ENCODE assay signal across 8 cellular contexts in genomic region chr19:1026189-1027019, GRCh38. TPM values are rescaled to one million over a fixed set of nuclear protein-coding genes. Genes with fewer than 3 reads are reported as not detected.
DNase-seq lines count a peak whose midpoint lies in the region; ATAC-seq and TF ChIP-seq lines count a peak whose summit lies in the region.

Gene CNN2 (plus strand): TSS chr19:1026608. CDS start chr19:1026662, 54 bp downstream.

- peak; percentile 91 for TF ChIP-seq POLR2A in ovary (IDR thresholded peaks at IDR 0.05)

- intact Hi-C loops in ovary (cut with DNase I): loop anchor here in 2 of 4 donors (5.0 to 10.0 kb wide), 2 partner anchors 71 to 218 kb away; partner anchors contain the start of genes ATP5F1D (in 1 of the 2), MIDN (in 1 of the 2) and POLR2E (in 1 of the 2)

- no peak for TF ChIP-seq CTCF in ovary (IDR thresholded peaks at IDR 0.05)

- TF ChIP-seq EP300 in ovary (IDR thresholded peaks at IDR 0.05): no peak

- peak within 1 kb of the TSS; percentile 92 for H3K4me3 Mint-ChIP-seq in activated naive CD4-positive, alpha-beta T cell treated with anti-CD3 and anti-CD28 coated beads, Interleukin-2, amount 50 U/mL, for 24 hours

- DNase-seq in DMS 273 (lab: John Stamatoyannopoulos, UW; ENCODE audit: unreplicated experiment): peak; percentile 87
- DNase-seq in DMS 273 treated with DMSO at 0.1 percent for 48 hours (lab: John Stamatoyannopoulos, UW): no peak
- peak; percentile 72 to 84 for DNase-seq in SJSA1 (ENCODE audit: low read depth in 1 of 2, low spot score in 2 of 2)
- DNase-seq in glomerular endothelial cell (ENCODE audit: extremely low read depth, low read depth, low spot score): no peak
- DNase-seq in ovary: peak; percentile 84 to 91 (median 84)
- no peak for DNase-seq in NCI-H1092 (lab: John Stamatoyannopoulos, UW)

- H3K27ac Mint-ChIP-seq in activated naive CD4-positive, alpha-beta T cell treated with anti-CD3 and anti-CD28 coated beads, Interleukin-2, amount 50 U/mL, for 24 hours: peak within 1 kb of the TSS; percentile 89

- H3K9me3 Mint-ChIP-seq in activated naive CD4-positive, alpha-beta T cell treated with anti-CD3 and anti-CD28 coated beads, Interleukin-2, amount 50 U/mL, for 24 hours: no peaks in the 10 kb centered on the region

- no peaks in the 10 kb centered on the region for H3K27me3 Mint-ChIP-seq in activated naive CD4-positive, alpha-beta T cell treated with anti-CD3 and anti-CD28 coated beads, Interleukin-2, amount 50 U/mL, for 24 hours

- no peaks in the 10 kb centered on the region for H3K27me3 ChIP-seq in SJSA1 (replicated peaks)
- no peaks in the 10 kb centered on the region for H3K27me3 ChIP-seq in ovary

- ATAC-seq in HG03280 (IDR thresholded peaks at IDR 0.05; ENCODE audit: unreplicated experiment): peak; percentile 56

- H3K4me1 ChIP-seq in SJSA1 (replicated peaks): peaks cover 25% of the 10 kb centered on the region
- peaks cover 10% of the 10 kb centered on the region for H3K4me1 ChIP-seq in ovary (ENCODE audit: insufficient read depth)

- H3K27ac ChIP-seq in SJSA1 (peak within 1 kb of the TSS; percentile 95), ovary (peak within 1 kb of the TSS; percentile 87 to 95)

- H3K4me3 ChIP-seq in SJSA1: peak within 1 kb of the TSS; percentile 98
- H3K4me3 ChIP-seq in ovary: peak within 1 kb of the TSS; percentile 83

- H3K4me1 Mint-ChIP-seq in activated naive CD4-positive, alpha-beta T cell treated with anti-CD3 and anti-CD28 coated beads, Interleukin-2, amount 50 U/mL, for 24 hours: peaks cover 27% of the 10 kb centered on the region

- peaks cover 2% of the 10 kb centered on the region for H3K36me3 Mint-ChIP-seq in activated naive CD4-positive, alpha-beta T cell treated with anti-CD3 and anti-CD28 coated beads, Interleukin-2, amount 50 U/mL, for 24 hours

- WGBS in ovary, 3 donors: 0 to 3% (median 2%) methylated on average over 29 to 72 of the region's 72 CpGs

- no peaks in the 10 kb centered on the region for H3K9me3 ChIP-seq in SJSA1 (replicated peaks)
- H3K9me3 ChIP-seq in ovary: no peaks in the 10 kb centered on the region

- peaks cover 37% of the 10 kb centered on the region for H3K36me3 ChIP-seq in SJSA1
- no peaks in the 10 kb centered on the region for H3K36me3 ChIP-seq in ovary

RNA-seq across cellular contexts. Expression of gene CNN2, which starts in this region (rescaled TPM):
- total RNA-seq in SJSA1 (2014; rRNA removed; shearing (Covaris generic)): 403 and 441 TPM in 2 replicates
- total RNA-seq in glomerular endothelial cell (271 and 285 TPM in 2 replicates), ovary (100 to 1,000 TPM in 6 of 7 donors, 10 to 100 TPM in 1; 60.6 to 438 (median 210) TPM)
- polyA plus RNA-seq in ovary: 100 to 1,000 TPM in 1 of 2 donors, 10 to 100 TPM in 1; 90.6 to 159 TPM

Comparison
In these comparisons a context has a peak if more than half of its experiments do, and no peak if none do; other contexts are left out.
1. DNase-seq: peak in DMS 273 (single experiment), SJSA1 (2 of 2) and ovary (5 of 5); none in DMS 273 treated with DMSO at 0.1 percent for 48 hours (single experiment), glomerular endothelial cell (single experiment) and NCI-H1092 (single experiment).